In genomic region chr2:96174251-96175144, GRCh38 we compare ENCODE assay signal across 8 cellular contexts. TPM values are rescaled to one million over a fixed set of nuclear protein-coding genes. Genes with fewer than 3 reads are reported as not detected.
DNase-seq lines count a peak whose midpoint lies in the region; ATAC-seq, FAIRE-seq and TF ChIP-seq lines count a peak whose summit lies in the region.

No MANE protein-coding gene starts in this region.

- H3K4me2 ChIP-seq in HepG2 (ENCODE audit: low read depth, low read length) = no peak overlapping the region

- H3K9ac ChIP-seq in HepG2 (ENCODE audit: insufficient read depth, low read depth, low read length) = no peak overlapping the region

- in situ Hi-C loops in HepG2 (cut with HindIII; ENCODE audit: extremely low pct_ligation_motif_present, low pct_unique_long_range_greater_than_20kb) = no loop called here

- TF ChIP-seq CTCF in HepG2 (CRISPR knock-in tag; IDR thresholded peaks at IDR 0.05) = peak; percentile 94

- H3K27ac ChIP-seq in HepG2 (ENCODE audit: extremely low read length, insufficient read depth, low read length) = no peak overlapping the region

- TF ChIP-seq POLR2A in GM18505 (IDR thresholded peaks at IDR 0.05; ENCODE audit: borderline replicate concordance, extremely low read depth, insufficient read depth, insufficient read length) (no peak), HepG2 (IDR thresholded peaks at IDR 0.05; ENCODE audit: insufficient read depth in 1 of 2, low read depth in 2 of 2, low read length in 2 of 2) (no peak)

- CTCF ChIA-PET in HepG2 (lab: Yijun Ruan, JAX; ENCODE audit: low intra/inter-chr PET ratio, low total read pairs) = interaction anchor here (1.2 to 2.8 kb wide), 5 partner anchors 32 to 182 kb away, joined by 3 to 33 read pairs (median 12); partner anchors contain the start of gene ASTL

- H3K36me3 ChIP-seq in HepG2 (replicated peaks in 1 of 2; ENCODE audit: control insufficient read depth in 1 of 2, insufficient read depth in 2 of 2, low read length in 2 of 2) = no peaks in the 10 kb centered on the region

- POLR2A ChIA-PET in HepG2 (lab: Yijun Ruan, JAX) = interaction anchor here (1.0 kb wide), 2 partner anchors 91 to 182 kb away, joined by 3 read pairs; partner anchors contain the start of genes CIAO1 and TMEM127

- intact Hi-C loops in HepG2 (cut with micrococcal nuclease; ENCODE audit: unreplicated experiment) = loop anchor here (1.0 to 10.0 kb wide), 3 partner anchors 36 to 182 kb away; partner anchors contain the start of gene ASTL

- H4K20me1 ChIP-seq in HepG2 (ENCODE audit: insufficient read depth, low read length) = no peaks in the 10 kb centered on the region

- no TSS peak for BruUV-seq in HepG2 (replicated peaks; lab: Mats Ljungman, UMichigan)

- peak; percentile 92 for TF ChIP-seq RAD21 in HepG2 (CRISPR knock-in tag; IDR thresholded peaks at IDR 0.05)

- DNase-seq in 8988T = peak; percentile 74
- peak; percentile 42 for DNase-seq in NCI-H510A (lab: John Stamatoyannopoulos, UW)
- peak; percentile 91 for DNase-seq in activated CD4-positive, alpha-beta T cell treated with anti-CD3 and anti-CD28 coated beads for 48 hours
- peak; percentile 62 for DNase-seq in cerebellum (ENCODE audit: low spot score)
- DNase-seq in HepG2 (ENCODE audit: low spot score) = peak; percentile 71
- DNase-seq in stimulated activated CD4-positive, alpha-beta T cell treated with anti-CD3 and anti-CD28 coated beads, TNF-alpha, amount 100 ng/mL, for 24 hours (ENCODE audit: low read depth in 3 of 3) = peak; percentile 69 to 83 (median 77)

- TF ChIP-seq EP300 in HepG2 (IDR thresholded peaks at IDR 0.05; ENCODE audit: low read depth in 2 of 2, low read length in 2 of 2) (no peak), HepG2 (CRISPR knock-in tag; IDR thresholded peaks at IDR 0.05; ENCODE audit: borderline replicate concordance) (no peak)

- FAIRE-seq in HepG2 (lab: Jason Lieb, UNC) = peak; percentile 69

- H3K9me3 ChIP-seq in HepG2 (ENCODE audit: low read length) = no peaks in the 10 kb centered on the region

- WGBS in HepG2 (ENCODE audit: low lambda C conversion rate) = 27% methylated on average over 7 of the region's 8 CpGs

- H3K27me3 ChIP-seq in HepG2 (ENCODE audit: control insufficient read depth in 1 of 2, insufficient read depth in 2 of 2, low read length in 2 of 2) = peaks cover 0 to 9% of the 10 kb centered on the region in 2 experiments; a peak in 2 of 5 replicates

- H3K79me2 ChIP-seq in HepG2 (ENCODE audit: insufficient read depth, low read length) = no peaks in the 10 kb centered on the region

- H3K4me1 ChIP-seq in HepG2 (ENCODE audit: insufficient read depth, low read length) = no peaks in the 10 kb centered on the region

- H2AFZ ChIP-seq in HepG2 (ENCODE audit: low read length) = no peak overlapping the region

- no peak overlapping the region for H3K4me3 ChIP-seq in HepG2 (replicated peaks in 1 of 3; ENCODE audit: insufficient read depth in 1 of 3, low read depth in 2 of 3, low read length in 3 of 3)

- ATAC-seq in GM18505 (IDR thresholded peaks at IDR 0.05; ENCODE audit: unreplicated experiment) = peak; percentile 78
- peak; percentile 90 for ATAC-seq in HG03175 (IDR thresholded peaks at IDR 0.05; ENCODE audit: unreplicated experiment)
- ATAC-seq in HepG2 = peak; percentile 95

RNA-seq across cellular contexts. Expression of gene DUSP2, which starts 29.3 kb away (rescaled TPM):
- total RNA-seq in cerebellum (4.1 TPM), HepG2 (2016; rRNA removed; fragmentation: Illumina TruSeq; extraction: Trizol) (not detected in 2 replicates)
- not detected in 2 replicates for total RNA-seq in HepG2 (2016; cell fraction: cytosol; rRNA removed; fragmentation: Illumina TruSeq; extraction: Trizol; ENCODE audit: low read depth)
- total RNA-seq in HepG2 (2016; cell fraction: insoluble cytoplasmic fraction; rRNA removed; fragmentation: Illumina TruSeq; extraction: Trizol) = not detected in 2 replicates
- total RNA-seq in HepG2 (2016; cell fraction: membrane; rRNA removed; fragmentation: Illumina TruSeq; extraction: Trizol) = not detected in 2 replicates
- not detected in 2 replicates for total RNA-seq in HepG2 (2016; cell fraction: nucleus; rRNA removed; fragmentation: Illumina TruSeq; extraction: Trizol)
- not detected in 2 replicates for polyA plus RNA-seq in HepG2 (2011; rRNA removed)
- 0.04 TPM in 1 of 2 replicates, not detected in the other for polyA plus RNA-seq in HepG2 (2011; cell fraction: cytosol; rRNA removed)
- 0.12 and 0.18 TPM in 2 replicates for polyA plus RNA-seq in HepG2 (2011; cell fraction: nucleus; rRNA removed)
- polyA plus RNA-seq in HepG2 (2012) = not detected in 2 replicates
- polyA plus RNA-seq in HepG2 (2016; cell fraction: cytosol; fragmentation: Illumina TruSeq; extraction: Trizol; ENCODE audit: low read depth) = not detected in 2 replicates
- polyA plus RNA-seq in HepG2 (2016; cell fraction: insoluble cytoplasmic fraction; fragmentation: Illumina TruSeq; extraction: Trizol; ENCODE audit: low read depth) = not detected in 2 replicates
- polyA plus RNA-seq in HepG2 (2016; cell fraction: membrane; fragmentation: Illumina TruSeq; extraction: Trizol; ENCODE audit: low read depth) = not detected in 2 replicates
- not detected in 2 replicates for polyA plus RNA-seq in HepG2 (2016; cell fraction: nucleus; fragmentation: Illumina TruSeq; extraction: Trizol; ENCODE audit: insufficient read depth, low read depth)
- 103 TPM in 1 of 2 replicates, not detected in the other for polyA minus RNA-seq in HepG2 (2011; rRNA and poly(A)+ RNA removed; ENCODE audit: low replicate concordance)
- 0.69 and 1.3 TPM in 2 replicates for polyA minus RNA-seq in HepG2 (2011; cell fraction: cytosol; rRNA and poly(A)+ RNA removed)
- 0.25 and 0.52 TPM in 2 replicates for polyA minus RNA-seq in HepG2 (2011; cell fraction: nucleus; rRNA and poly(A)+ RNA removed)

RNA-seq across cellular contexts. Expression of gene STARD7, which starts 34.1 kb away (rescaled TPM):
- 121 TPM for total RNA-seq in cerebellum
- 300 and 332 TPM in 2 replicates for total RNA-seq in HepG2 (2016; rRNA removed; fragmentation: Illumina TruSeq; extraction: Trizol)
- total RNA-seq in HepG2 (2016; cell fraction: cytosol; rRNA removed; fragmentation: Illumina TruSeq; extraction: Trizol; ENCODE audit: low read depth) = 45.1 and 56.7 TPM in 2 replicates
- total RNA-seq in HepG2 (2016; cell fraction: insoluble cytoplasmic fraction; rRNA removed; fragmentation: Illumina TruSeq; extraction: Trizol) = 302 and 329 TPM in 2 replicates
- 220 and 258 TPM in 2 replicates for total RNA-seq in HepG2 (2016; cell fraction: membrane; rRNA removed; fragmentation: Illumina TruSeq; extraction: Trizol)
- 168 and 191 TPM in 2 replicates for total RNA-seq in HepG2 (2016; cell fraction: nucleus; rRNA removed; fragmentation: Illumina TruSeq; extraction: Trizol)
- 67.2 and 88.2 TPM in 2 replicates for polyA plus RNA-seq in HepG2 (2011; rRNA removed)
- polyA plus RNA-seq in HepG2 (2011; cell fraction: cytosol; rRNA removed) = 44.2 and 66.6 TPM in 2 replicates
- polyA plus RNA-seq in HepG2 (2011; cell fraction: nucleus; rRNA removed) = 90.2 and 107 TPM in 2 replicates
- 93.8 and 117 TPM in 2 replicates for polyA plus RNA-seq in HepG2 (2012)
- 26.0 and 34.9 TPM in 2 replicates for polyA plus RNA-seq in HepG2 (2016; cell fraction: cytosol; fragmentation: Illumina TruSeq; extraction: Trizol; ENCODE audit: low read depth)
- 237 and 245 TPM in 2 replicates for polyA plus RNA-seq in HepG2 (2016; cell fraction: insoluble cytoplasmic fraction; fragmentation: Illumina TruSeq; extraction: Trizol; ENCODE audit: low read depth)
- polyA plus RNA-seq in HepG2 (2016; cell fraction: membrane; fragmentation: Illumina TruSeq; extraction: Trizol; ENCODE audit: low read depth) = 111 and 128 TPM in 2 replicates
- polyA plus RNA-seq in HepG2 (2016; cell fraction: nucleus; fragmentation: Illumina TruSeq; extraction: Trizol; ENCODE audit: insufficient read depth, low read depth) = 205 and 220 TPM in 2 replicates
- 78.3 and 92.3 TPM in 2 replicates for polyA minus RNA-seq in HepG2 (2011; rRNA and poly(A)+ RNA removed; ENCODE audit: low replicate concordance)
- 89.8 and 100 TPM in 2 replicates for polyA minus RNA-seq in HepG2 (2011; cell fraction: cytosol; rRNA and poly(A)+ RNA removed)
- 137 and 187 TPM in 2 replicates for polyA minus RNA-seq in HepG2 (2011; cell fraction: nucleus; rRNA and poly(A)+ RNA removed)

RNA-seq across cellular contexts. Expression of gene ASTL, which starts 36.2 kb away (rescaled TPM):
- total RNA-seq in cerebellum (not detected), HepG2 (2016; rRNA removed; fragmentation: Illumina TruSeq; extraction: Trizol) (not detected in 2 replicates)
- not detected in 2 replicates for total RNA-seq in HepG2 (2016; cell fraction: cytosol; rRNA removed; fragmentation: Illumina TruSeq; extraction: Trizol; ENCODE audit: low read depth)
- total RNA-seq in HepG2 (2016; cell fraction: insoluble cytoplasmic fraction; rRNA removed; fragmentation: Illumina TruSeq; extraction: Trizol) = not detected in 2 replicates
- total RNA-seq in HepG2 (2016; cell fraction: membrane; rRNA removed; fragmentation: Illumina TruSeq; extraction: Trizol) = not detected in 2 replicates
- not detected in 2 replicates for total RNA-seq in HepG2 (2016; cell fraction: nucleus; rRNA removed; fragmentation: Illumina TruSeq; extraction: Trizol)
- polyA plus RNA-seq in HepG2 (2011; rRNA removed) = not detected in 2 replicates
- polyA plus RNA-seq in HepG2 (2011; cell fraction: cytosol; rRNA removed) = not detected in 2 replicates
- polyA plus RNA-seq in HepG2 (2011; cell fraction: nucleus; rRNA removed) = not detected in 2 replicates
- not detected in 2 replicates for polyA plus RNA-seq in HepG2 (2012)
- polyA plus RNA-seq in HepG2 (2016; cell fraction: cytosol; fragmentation: Illumina TruSeq; extraction: Trizol; ENCODE audit: low read depth) = not detected in 2 replicates
- polyA plus RNA-seq in HepG2 (2016; cell fraction: insoluble cytoplasmic fraction; fragmentation: Illumina TruSeq; extraction: Trizol; ENCODE audit: low read depth) = not detected in 2 replicates
- polyA plus RNA-seq in HepG2 (2016; cell fraction: membrane; fragmentation: Illumina TruSeq; extraction: Trizol; ENCODE audit: low read depth) = not detected in 2 replicates
- polyA plus RNA-seq in HepG2 (2016; cell fraction: nucleus; fragmentation: Illumina TruSeq; extraction: Trizol; ENCODE audit: insufficient read depth, low read depth) = not detected in 2 replicates
- 1.6 TPM in 1 of 2 replicates, not detected in the other for polyA minus RNA-seq in HepG2 (2011; rRNA and poly(A)+ RNA removed; ENCODE audit: low replicate concordance)
- not detected in 2 replicates for polyA minus RNA-seq in HepG2 (2011; cell fraction: cytosol; rRNA and poly(A)+ RNA removed)
- not detected in 2 replicates for polyA minus RNA-seq in HepG2 (2011; cell fraction: nucleus; rRNA and poly(A)+ RNA removed)

RNA-seq across cellular contexts. Expression of gene ADRA2B, which starts 58.1 kb away (rescaled TPM):
- total RNA-seq in cerebellum (not detected), HepG2 (2016; rRNA removed; fragmentation: Illumina TruSeq; extraction: Trizol) (not detected in 2 replicates)
- not detected in 2 replicates for total RNA-seq in HepG2 (2016; cell fraction: cytosol; rRNA removed; fragmentation: Illumina TruSeq; extraction: Trizol; ENCODE audit: low read depth)
- not detected in 2 replicates for total RNA-seq in HepG2 (2016; cell fraction: insoluble cytoplasmic fraction; rRNA removed; fragmentation: Illumina TruSeq; extraction: Trizol)
- not detected in 2 replicates for total RNA-seq in HepG2 (2016; cell fraction: membrane; rRNA removed; fragmentation: Illumina TruSeq; extraction: Trizol)
- total RNA-seq in HepG2 (2016; cell fraction: nucleus; rRNA removed; fragmentation: Illumina TruSeq; extraction: Trizol) = not detected in 2 replicates
- not detected in 2 replicates for polyA plus RNA-seq in HepG2 (2011; rRNA removed)
- not detected in 2 replicates for polyA plus RNA-seq in HepG2 (2011; cell fraction: cytosol; rRNA removed)
- polyA plus RNA-seq in HepG2 (2011; cell fraction: nucleus; rRNA removed) = 0.10 TPM in 1 of 2 replicates, not detected in the other
- polyA plus RNA-seq in HepG2 (2012) = not detected in 2 replicates
- polyA plus RNA-seq in HepG2 (2016; cell fraction: cytosol; fragmentation: Illumina TruSeq; extraction: Trizol; ENCODE audit: low read depth) = not detected in 2 replicates
- not detected in 2 replicates for polyA plus RNA-seq in HepG2 (2016; cell fraction: insoluble cytoplasmic fraction; fragmentation: Illumina TruSeq; extraction: Trizol; ENCODE audit: low read depth)
- not detected in 2 replicates for polyA plus RNA-seq in HepG2 (2016; cell fraction: membrane; fragmentation: Illumina TruSeq; extraction: Trizol; ENCODE audit: low read depth)
- not detected in 2 replicates for polyA plus RNA-seq in HepG2 (2016; cell fraction: nucleus; fragmentation: Illumina TruSeq; extraction: Trizol; ENCODE audit: insufficient read depth, low read depth)
- 0.07 TPM in 1 of 2 replicates, not detected in the other for polyA minus RNA-seq in HepG2 (2011; rRNA and poly(A)+ RNA removed; ENCODE audit: low replicate concordance)
- not detected in 2 replicates for polyA minus RNA-seq in HepG2 (2011; cell fraction: cytosol; rRNA and poly(A)+ RNA removed)
- polyA minus RNA-seq in HepG2 (2011; cell fraction: nucleus; rRNA and poly(A)+ RNA removed) = not detected in 2 replicates
